ENCODE assay signal across 14 cellular contexts in the genomic region with DNA sequence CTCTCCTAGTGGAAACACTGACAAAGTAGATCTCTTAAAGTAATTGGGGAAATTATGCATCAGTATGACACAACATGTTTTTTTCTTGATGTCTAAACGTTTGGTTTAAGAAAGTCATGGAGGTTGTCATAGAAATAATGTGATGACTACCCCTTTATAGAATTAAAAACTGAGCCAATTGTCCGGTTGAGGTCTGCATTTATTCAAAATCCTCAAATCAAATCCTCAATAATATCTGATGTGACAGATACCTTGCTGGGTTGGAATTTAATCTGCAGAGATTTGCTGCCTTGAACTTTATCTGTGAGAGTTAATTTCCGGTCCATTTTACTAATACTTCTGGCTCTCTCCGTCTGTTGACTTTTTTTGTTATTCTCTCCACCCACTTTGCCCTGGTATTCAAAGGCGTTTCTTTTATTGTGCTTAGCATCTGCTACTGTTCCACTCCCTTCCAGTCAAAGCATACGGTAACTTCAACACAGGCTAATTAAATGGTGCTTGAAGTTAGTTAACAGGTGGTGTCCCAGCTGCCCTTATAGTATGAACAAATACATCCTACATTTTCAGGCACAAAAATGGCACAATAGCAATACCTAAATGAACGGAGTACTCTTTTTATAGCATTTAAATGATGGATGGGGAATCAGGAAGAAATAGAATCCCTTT.
DNase-seq lines count a peak whose midpoint lies in the region; ATAC-seq and TF ChIP-seq lines count a peak whose summit lies in the region.
"Had no signal": no experiment of that assay in that cellular context is flagged by ENCODE, and none has a peak within 500 bp of the region (broad histone marks: within the 10 kb centered on the region; RNA-seq: fewer than 3 reads in every experiment).

No MANE protein-coding gene starts in this region.

- POLR2A ChIA-PET in naive thymus-derived CD4-positive, alpha-beta T cell (lab: Charles Lee) = no interaction called here

- peak overlapping the region; percentile 77 for H3K27ac ChIP-seq in brain microvascular endothelial cell
- H3K27ac ChIP-seq in naive thymus-derived CD4-positive, alpha-beta T cell (ENCODE audit: low read depth, low read length) = no peak overlapping the region

- H3K4me3 ChIP-seq in brain microvascular endothelial cell (ENCODE audit: low read depth, low read length) = no peak overlapping the region
- no peak overlapping the region for H3K4me3 ChIP-seq in retinal pigment epithelial cell (ENCODE audit: low read length)
- H3K4me3 ChIP-seq in naive thymus-derived CD4-positive, alpha-beta T cell (ENCODE audit: low read length) = no peak overlapping the region
- H3K4me3 ChIP-seq: MG63 had no signal

- no peaks in the 10 kb centered on the region for H3K9me3 ChIP-seq in naive thymus-derived CD4-positive, alpha-beta T cell (ENCODE audit: control insufficient read depth in 2 of 3, low read length in 3 of 3)
- H3K9me3 ChIP-seq: MG63 had no signal

- no peaks in the 10 kb centered on the region for H3K36me3 Mint-ChIP-seq in naive thymus-derived CD4-positive, alpha-beta T cell

- no peak for ATAC-seq in GM21515 (IDR thresholded peaks at IDR 0.05; ENCODE audit: unreplicated experiment)
- no peak for ATAC-seq in naive thymus-derived CD4-positive, alpha-beta T cell
- no peak for ATAC-seq in HG03520 (IDR thresholded peaks at IDR 0.05; ENCODE audit: unreplicated experiment)

- no peaks in the 10 kb centered on the region for H3K4me1 Mint-ChIP-seq in naive thymus-derived CD4-positive, alpha-beta T cell
- H3K4me1 Mint-ChIP-seq: activated B cell treated with CpG ODN at 0.5 μM for 24 hours had no signal

- intact Hi-C loops in naive thymus-derived CD4-positive, alpha-beta T cell (cut with micrococcal nuclease) = no loop called here

- CTCF ChIA-PET in naive thymus-derived CD4-positive, alpha-beta T cell (lab: Charles Lee) = no interaction called here

- peak; percentile 59 for DNase-seq in ELR (ENCODE audit: low read depth)
- peak; percentile 90 for DNase-seq in NCI-H2171 treated with DMSO at 0.1 percent for 48 hours (lab: John Stamatoyannopoulos, UW)
- DNase-seq in brain microvascular endothelial cell = peak; percentile 59
- DNase-seq in retinal pigment epithelial cell (ENCODE audit: low read depth) = peak; percentile 17
- DNase-seq in SKM-1 treated with dmso at 0.1 percent for 144 hours (lab: John Stamatoyannopoulos, UW; ENCODE audit: unreplicated experiment) = no peak
- no peak for DNase-seq in naive thymus-derived CD4-positive, alpha-beta T cell
- DNase-seq: activated B cell treated with CpG ODN at 0.5 μM for 24 hours, GF-D8, head of caudate nucleus, MG63, NCI-H2081 treated with DMSO at 0.1 percent for 48 hours, posterior cingulate gyrus had no signal

- no peak for TF ChIP-seq CTCF in brain microvascular endothelial cell (IDR thresholded peaks at IDR 0.05; ENCODE audit: low read depth, low read length, missing control alignments)
- no peak for TF ChIP-seq CTCF in retinal pigment epithelial cell (conservative IDR thresholded peaks at IDR 0.05; ENCODE audit: low read depth, low read length)

- H3K4me3 Mint-ChIP-seq in naive thymus-derived CD4-positive, alpha-beta T cell = no peak overlapping the region
- H3K4me3 Mint-ChIP-seq: activated B cell treated with CpG ODN at 0.5 μM for 24 hours had no signal

- no peak overlapping the region for H3K27ac Mint-ChIP-seq in naive thymus-derived CD4-positive, alpha-beta T cell
- H3K27ac Mint-ChIP-seq: activated B cell treated with CpG ODN at 0.5 μM for 24 hours had no signal

- H3K4me1 ChIP-seq in naive thymus-derived CD4-positive, alpha-beta T cell (ENCODE audit: control insufficient read depth in 2 of 2, insufficient read depth in 2 of 2, low read length in 2 of 2) = no peaks in the 10 kb centered on the region

- in situ Hi-C loops in brain microvascular endothelial cell (cut with HindIII; ENCODE audit: low pct_ligation_motif_present, low sequenced_read_pairs) = no loop called here

- peaks cover 0 to 20% (median 8%) of the 10 kb centered on the region in 11 donors for H3K9me3 Mint-ChIP-seq in naive thymus-derived CD4-positive, alpha-beta T cell

- no peaks in the 10 kb centered on the region for H3K27me3 ChIP-seq in brain microvascular endothelial cell (replicated peaks)
- H3K27me3 ChIP-seq in naive thymus-derived CD4-positive, alpha-beta T cell (ENCODE audit: control insufficient read depth in 2 of 2, insufficient read depth in 2 of 2, low read length in 2 of 2) = no peaks in the 10 kb centered on the region
- H3K27me3 ChIP-seq: MG63 had no signal

- no peaks in the 10 kb centered on the region for H3K27me3 Mint-ChIP-seq in naive thymus-derived CD4-positive, alpha-beta T cell
- H3K27me3 Mint-ChIP-seq: activated B cell treated with CpG ODN at 0.5 μM for 24 hours had no signal

- no peaks in the 10 kb centered on the region for H3K36me3 ChIP-seq in brain microvascular endothelial cell (replicated peaks)
- H3K36me3 ChIP-seq in naive thymus-derived CD4-positive, alpha-beta T cell (ENCODE audit: control insufficient read depth in 2 of 3, insufficient read depth in 3 of 3, low read length in 3 of 3) = no peaks in the 10 kb centered on the region
- H3K36me3 ChIP-seq: MG63 had no signal

Comparison
In these comparisons a context has a peak if more than half of its experiments do, and no peak if none do; other contexts are left out.
1. DNase-seq: peak in ELR (single experiment), NCI-H2171 treated with DMSO at 0.1 percent for 48 hours (single experiment), brain microvascular endothelial cell (single experiment) and retinal pigment epithelial cell (single experiment); none in SKM-1 treated with dmso at 0.1 percent for 144 hours (single experiment) and naive thymus-derived CD4-positive, alpha-beta T cell (0 of 9).